Comparison of ENCODE assay signal across 1 cellular context in genomic region chr3:14440168-14440518, GRCh38.
TF ChIP-seq lines count a peak whose summit lies in the region.

No MANE protein-coding gene starts in this region.

TF ChIP-seq in H1, 55 proteins besides CTCF, POLR2A, EP300 and RAD21:
- no peak for TF ChIP-seq GTF2F1 (IDR thresholded peaks at IDR 0.05; ENCODE audit: borderline replicate concordance, low read depth, low read length)
- TF ChIP-seq JUN (IDR thresholded peaks at IDR 0.05; ENCODE audit: low read depth, low read length): no peak
- TF ChIP-seq SAP30 (IDR thresholded peaks at IDR 0.05; ENCODE audit: insufficient read depth, insufficient replicate concordance, low read length): no peak
- TF ChIP-seq BCL11A (IDR thresholded peaks at IDR 0.05; ENCODE audit: low read depth in 2 of 2, low read length in 2 of 2): no peak
- TF ChIP-seq SIN3A (conservative IDR thresholded peaks at IDR 0.05 in 1 of 2, IDR thresholded peaks at IDR 0.05 in 1 of 2; ENCODE audit: low read depth in 1 of 2, low read length in 2 of 2): no peak
- no peak for TF ChIP-seq YY1 (IDR thresholded peaks at IDR 0.05; ENCODE audit: low read depth, low read length)
